ENCODE assay signal across 13 cellular contexts in genomic region chr18:48915621-48916425, GRCh38. TPM values are rescaled to one million over a fixed set of nuclear protein-coding genes. Genes with fewer than 3 reads are reported as not detected.
DNase-seq lines count a peak whose midpoint lies in the region; ATAC-seq, FAIRE-seq and TF ChIP-seq lines count a peak whose summit lies in the region.
"Had no signal": no experiment of that assay in that cellular context is flagged by ENCODE, and none has a peak within 500 bp of the region (broad histone marks: within the 10 kb centered on the region; RNA-seq: fewer than 3 reads in every experiment).

No MANE protein-coding gene starts in this region.

- peak overlapping the region; percentile 45 for H3K4me3 Mint-ChIP-seq in T-helper 17 cell
- H3K4me3 Mint-ChIP-seq: activated naive CD8-positive, alpha-beta T cell treated with anti-CD3 and anti-CD28 coated beads, Interleukin-2, amount 50 U/mL, for 24 hours had no signal

- H3K4me2 ChIP-seq in mesendoderm (ENCODE audit: low read length) = no peak overlapping the region

- H3K9me3 ChIP-seq in cardiac muscle cell (ENCODE audit: low read depth) (no peaks in the 10 kb centered on the region), T-helper 17 cell (ENCODE audit: control insufficient read depth, low read length, poor library complexity, severe bottlenecking) (no peaks in the 10 kb centered on the region), upper lobe of right lung (no peaks in the 10 kb centered on the region)

- H3K4me1 Mint-ChIP-seq in T-helper 17 cell = peaks cover 40% of the 10 kb centered on the region

- H3K56ac ChIP-seq in mesendoderm (ENCODE audit: low read length) = no peak overlapping the region

- H3K23ac ChIP-seq in mesendoderm (ENCODE audit: low read length) = no peak overlapping the region

- peaks cover 15% of the 10 kb centered on the region for H3K79me1 ChIP-seq in mesendoderm (ENCODE audit: low read length)

- H3K36me3 ChIP-seq in cardiac muscle cell (peaks cover 3% of the 10 kb centered on the region), mesendoderm (ENCODE audit: control insufficient read depth, insufficient read depth, low read length) (peaks cover 2% of the 10 kb centered on the region), upper lobe of right lung (peaks cover 15% of the 10 kb centered on the region)

- H3K27ac Mint-ChIP-seq in T-helper 17 cell = peak overlapping the region; percentile 98
- H3K27ac Mint-ChIP-seq: activated naive CD8-positive, alpha-beta T cell treated with anti-CD3 and anti-CD28 coated beads, Interleukin-2, amount 50 U/mL, for 24 hours had no signal

- no peak overlapping the region for H4K5ac ChIP-seq in mesendoderm (ENCODE audit: low read length)

- no CpG with 5 or more reads among the region's 10 CpGs for WGBS in mesendoderm (ENCODE audit: extremely low coverage, insufficient coverage, low lambda C conversion rate)

- DNase-seq in cardiac muscle cell (ENCODE audit: low read depth in 1 of 2, low spot score in 1 of 2) = no peak
- DNase-seq in Right ventricle myocardium superior = no peak
- no peak for DNase-seq in T-helper 17 cell
- peak; percentile 67 for DNase-seq in mesendoderm
- no peak for DNase-seq in urothelium cell line (ENCODE audit: low spot score)
- DNase-seq in upper lobe of right lung = no peak
- no peak for DNase-seq in SW480 (ENCODE audit: low spot score)
- DNase-seq: activated CD8-positive, alpha-beta memory T cell treated with anti-CD3 and anti-CD28 coated beads, Interleukin-2, amount 50 U/mL, for 48 hours; activated naive CD8-positive, alpha-beta T cell treated with anti-CD3 and anti-CD28 coated beads, Interleukin-2, amount 50 U/mL, for 24 hours; PC-3; T-helper 1 cell had no signal

- no peak for FAIRE-seq in urothelium cell line (lab: Jason Lieb, UNC)

- H3K9ac ChIP-seq in mesendoderm (ENCODE audit: low read length) = no peak overlapping the region

- no peaks in the 10 kb centered on the region for H3K27me3 Mint-ChIP-seq in T-helper 17 cell
- H3K27me3 Mint-ChIP-seq: activated naive CD8-positive, alpha-beta T cell treated with anti-CD3 and anti-CD28 coated beads, Interleukin-2, amount 50 U/mL, for 24 hours had no signal

- H3K4ac ChIP-seq in mesendoderm (ENCODE audit: low read depth, low read length) = no peak overlapping the region

- no peaks in the 10 kb centered on the region for H3K27me3 ChIP-seq in cardiac muscle cell
- no peaks in the 10 kb centered on the region for H3K27me3 ChIP-seq in mesendoderm (ENCODE audit: insufficient read depth, low read length, poor library complexity)
- H3K27me3 ChIP-seq in upper lobe of right lung = no peaks in the 10 kb centered on the region

- H3K4me1 ChIP-seq in cardiac muscle cell (ENCODE audit: low read depth) (peaks cover 24% of the 10 kb centered on the region), mesendoderm (ENCODE audit: control insufficient read depth, low read depth, low read length) (peaks cover 2% of the 10 kb centered on the region), upper lobe of right lung (peaks cover 31% of the 10 kb centered on the region)

- no peak overlapping the region for H2AK5ac ChIP-seq in mesendoderm (ENCODE audit: low read length)

- TF ChIP-seq CTCF in cardiac muscle cell (IDR thresholded peaks at IDR 0.05; ENCODE audit: low read depth, low read length) (no peak), upper lobe of right lung (IDR thresholded peaks at IDR 0.05) (no peak)

- no peak overlapping the region for H3K18ac ChIP-seq in mesendoderm (ENCODE audit: low read length)

- ATAC-seq in Right ventricle myocardium superior (ENCODE audit: poor library complexity) = no peak
- ATAC-seq in T-helper 17 cell = no peak
- ATAC-seq in HG03025 (IDR thresholded peaks at IDR 0.05; ENCODE audit: low FRiP score, unreplicated experiment) = no peak
- no peak for ATAC-seq in upper lobe of right lung
- ATAC-seq: activated CD4-positive, CD25-positive, alpha-beta regulatory T cell treated with anti-CD3 and anti-CD28 coated beads, Interleukin-2, amount 50 U/mL, for 24 hours; activated naive CD8-positive, alpha-beta T cell treated with anti-CD3 and anti-CD28 coated beads, Interleukin-2, amount 50 U/mL, for 24 hours; PC-3 had no signal

- H3K4me3 ChIP-seq in cardiac muscle cell (no peak overlapping the region), mesendoderm (ENCODE audit: low read length) (no peak overlapping the region), upper lobe of right lung (no peak overlapping the region)

- intact Hi-C loops in Right ventricle myocardium superior (cut with DNase I) (no loop called here), upper lobe of right lung (cut with DNase I) (no loop called here)

- H4K8ac ChIP-seq in mesendoderm (ENCODE audit: low read depth, low read length) = no peak overlapping the region

- H2BK15ac ChIP-seq in mesendoderm (replicated peaks; ENCODE audit: low read depth) = no peak overlapping the region

- peak overlapping the region; percentile 93 for H3K27ac ChIP-seq in cardiac muscle cell
- H3K27ac ChIP-seq in mesendoderm (ENCODE audit: low read depth, low read length) = no peak overlapping the region
- H3K27ac ChIP-seq in upper lobe of right lung = no peak overlapping the region

- no peak overlapping the region for H2BK120ac ChIP-seq in mesendoderm (ENCODE audit: low read depth, low read length)

- no peak overlapping the region for H2BK5ac ChIP-seq in mesendoderm (ENCODE audit: low read length)

- H3K36me3 Mint-ChIP-seq in T-helper 17 cell (ENCODE audit: low read depth) = peaks cover 3% of the 10 kb centered on the region

- peaks cover 16% of the 10 kb centered on the region for H3K79me2 ChIP-seq in mesendoderm (ENCODE audit: control insufficient read depth, insufficient read depth, low read length)

RNA-seq across cellular contexts. Expression of gene SMAD7, which starts 34.9 kb away (rescaled TPM):
- total RNA-seq in cardiac muscle cell = 93.1 and 129 TPM in 2 replicates
- polyA plus RNA-seq in cardiac muscle cell = 60.1 and 80.8 TPM in 2 replicates
- 14.0 TPM for total RNA-seq in Right ventricle myocardium superior
- total RNA-seq in T-helper 17 cell = 100 to 1,000 TPM; 161 to 181 TPM
- polyA plus RNA-seq in mesendoderm (2013, experiment 1 of 2) = 25.8 TPM
- polyA plus RNA-seq in mesendoderm (2013, experiment 2 of 2) = 23.8 TPM
- total RNA-seq in upper lobe of right lung = 68.9 TPM
